12 cellular contexts compared by ENCODE assay signal in the genomic region with DNA sequence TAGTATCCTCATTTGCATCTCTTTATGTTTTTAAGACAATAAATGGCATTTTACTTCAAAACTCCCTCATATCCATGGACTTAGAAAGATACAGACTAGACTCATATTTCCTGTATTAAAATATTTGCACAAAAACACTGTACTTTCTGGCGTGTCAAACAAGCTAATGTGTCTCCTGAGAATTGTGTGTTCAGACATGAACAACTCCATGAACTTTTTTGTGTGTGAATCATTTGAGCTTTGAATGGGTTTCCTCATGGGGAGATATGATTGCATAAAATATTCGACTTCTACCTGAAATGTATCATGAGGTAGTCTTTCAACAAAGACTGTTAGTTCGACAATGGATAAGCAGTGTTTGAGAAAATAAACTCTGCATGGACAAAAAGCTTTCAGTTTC.
"Had no signal": no experiment of that assay in that cellular context is flagged by ENCODE, and none has a peak within 500 bp of the region (broad histone marks: within the 10 kb centered on the region; RNA-seq: fewer than 3 reads in every experiment).

No MANE protein-coding gene starts in this region.

- H3K4me3 ChIP-seq: left lung, neural progenitor cell, smooth muscle cell, transverse colon had no signal

- ATAC-seq: effector memory CD8-positive, alpha-beta T cell; left lung; T-helper 17 cell had no signal

- H3K9me3 Mint-ChIP-seq: activated T-helper 2 cell treated with anti-CD3 and anti-CD28 coated beads, Interferon-gamma antibody, Interleukin-2, Interleukin-4, amounts not matched to agents 10 μg/mL and 5 μg/mL and 100 μg/mL, durations not matched to agents 14 hours and 24 hours and 36 hours; central memory CD8-positive, alpha-beta T cell; effector memory CD8-positive, alpha-beta T cell; neural progenitor cell had no signal

- H3K4me1 Mint-ChIP-seq: central memory CD8-positive, alpha-beta T cell; T-helper 17 cell had no signal

- H3K36me3 ChIP-seq: left lung, neural progenitor cell, transverse colon had no signal

- H3K36me3 Mint-ChIP-seq: neural progenitor cell had no signal

- H3K27ac Mint-ChIP-seq: activated T-helper 2 cell treated with anti-CD3 and anti-CD28 coated beads, Interferon-gamma antibody, Interleukin-2, Interleukin-4, amounts not matched to agents 10 μg/mL and 5 μg/mL and 100 μg/mL, durations not matched to agents 14 hours and 24 hours and 36 hours; effector memory CD8-positive, alpha-beta T cell; neural progenitor cell; T-helper 17 cell had no signal

- H3K4me1 ChIP-seq: left lung, transverse colon had no signal

- H3K4me3 Mint-ChIP-seq: central memory CD8-positive, alpha-beta T cell; effector memory CD8-positive, alpha-beta T cell; neural progenitor cell; T-helper 17 cell had no signal

- H3K27ac ChIP-seq: left lung, neural progenitor cell, transverse colon had no signal

- DNase-seq: activated naive CD4-positive, alpha-beta T cell treated with anti-CD3 and anti-CD28 coated beads, Interleukin-2, amount 50 U/mL, for 16 hours; effector memory CD8-positive, alpha-beta T cell; erythroblast; left lung; mesenchymal stem cell; retina; T-helper 17 cell; transverse colon had no signal

- H3K27me3 ChIP-seq: neural progenitor cell had no signal

- H3K9me3 ChIP-seq: left lung, transverse colon had no signal
